In genomic region chr6:24359640-24360454, GRCh38 we compare ENCODE assay signal across 8 cellular contexts. TPM values are rescaled to one million over a fixed set of nuclear protein-coding genes. Genes with fewer than 3 reads are reported as not detected.
DNase-seq lines count a peak whose midpoint lies in the region; ATAC-seq and TF ChIP-seq lines count a peak whose summit lies in the region.

No MANE protein-coding gene starts in this region.

- H3K9me3 ChIP-seq in esophagus squamous epithelium = no peaks in the 10 kb centered on the region
- no peaks in the 10 kb centered on the region for H3K9me3 ChIP-seq in muscle layer of duodenum (ENCODE audit: control insufficient read depth in 1 of 2, low read length in 2 of 2)

- peak; percentile 82 for ATAC-seq in GM21619 (IDR thresholded peaks at IDR 0.05; ENCODE audit: unreplicated experiment)

- H3K4me3 ChIP-seq in esophagus squamous epithelium (peak overlapping the region; percentile 29 to 70 (median 46)), muscle layer of duodenum (ENCODE audit: low read depth in 1 of 2, low read length in 2 of 2) (peak overlapping the region; percentile 74 to 83)

- peaks cover 26% of the 10 kb centered on the region for H3K4me1 Mint-ChIP-seq in activated T-cell treated with anti-CD3 and anti-CD28 coated beads, Interleukin-2, amount 50 U/mL, for 24 hours (ENCODE audit: low read depth)

- no peak for TF ChIP-seq POLR2A in esophagus squamous epithelium (IDR thresholded peaks at IDR 0.05)

- no peaks in the 10 kb centered on the region for H3K36me3 Mint-ChIP-seq in activated T-cell treated with anti-CD3 and anti-CD28 coated beads, Interleukin-2, amount 50 U/mL, for 24 hours (ENCODE audit: low read depth)

- TF ChIP-seq RAD21 in Ishikawa (IDR thresholded peaks at IDR 0.05; ENCODE audit: low read depth) = peak; percentile 67

- peaks cover 0 to 38% (median 0%) of the 10 kb centered on the region in 4 donors for H3K27me3 ChIP-seq in esophagus squamous epithelium
- no peaks in the 10 kb centered on the region for H3K27me3 ChIP-seq in muscle layer of duodenum (ENCODE audit: low read depth, low read length)

- intact Hi-C loops in esophagus squamous epithelium (cut with DNase I) = no loop called here

- H3K4me3 Mint-ChIP-seq in activated T-cell treated with anti-CD3 and anti-CD28 coated beads, Interleukin-2, amount 50 U/mL, for 24 hours = peak overlapping the region; percentile 68

- no peak overlapping the region for H3K27ac ChIP-seq in esophagus squamous epithelium
- H3K27ac ChIP-seq in muscle layer of duodenum (ENCODE audit: low read length) = no peak overlapping the region

- no peaks in the 10 kb centered on the region for H3K9me3 Mint-ChIP-seq in activated T-cell treated with anti-CD3 and anti-CD28 coated beads, Interleukin-2, amount 50 U/mL, for 24 hours

- peaks cover 0 to 28% (median 20%) of the 10 kb centered on the region in 3 donors for H3K4me1 ChIP-seq in esophagus squamous epithelium
- peaks cover 4 to 22% of the 10 kb centered on the region in 2 donors for H3K4me1 ChIP-seq in muscle layer of duodenum (ENCODE audit: control insufficient read depth in 1 of 2, insufficient read depth in 2 of 2, low read length in 2 of 2)

- H3K27me3 Mint-ChIP-seq in activated T-cell treated with anti-CD3 and anti-CD28 coated beads, Interleukin-2, amount 50 U/mL, for 24 hours = peaks cover 37% of the 10 kb centered on the region

- H3K27ac Mint-ChIP-seq in activated T-cell treated with anti-CD3 and anti-CD28 coated beads, Interleukin-2, amount 50 U/mL, for 24 hours = peak overlapping the region; percentile 24

- H3K36me3 ChIP-seq in esophagus squamous epithelium (no peaks in the 10 kb centered on the region), muscle layer of duodenum (ENCODE audit: control insufficient read depth in 1 of 2, insufficient read depth in 2 of 2, low read length in 2 of 2) (no peaks in the 10 kb centered on the region)

- WGBS in esophagus squamous epithelium, 2 donors = 8% methylated on average over 18 to 29 of the region's 55 CpGs

- peak; percentile 64; the same call in 1 of the 2 replicates for TF ChIP-seq EP300 in Ishikawa (IDR thresholded peaks at IDR 0.05; ENCODE audit: borderline replicate concordance)

- peak; percentile 49 to 79 (median 57) for TF ChIP-seq CTCF in esophagus squamous epithelium (IDR thresholded peaks at IDR 0.05)

- peak; percentile 86 for DNase-seq in DMS 273 treated with DMSO at 0.1 percent for 48 hours (lab: John Stamatoyannopoulos, UW)
- DNase-seq in OCI-M2 (lab: John Stamatoyannopoulos, UW; ENCODE audit: unreplicated experiment) = peak; percentile 62
- DNase-seq in activated T-cell treated with anti-CD3 and anti-CD28 coated beads, Interleukin-2, amount 50 U/mL, for 24 hours = peak; percentile 89
- DNase-seq in esophagus squamous epithelium (lab: John Stamatoyannopoulos, UW) = no peak
- peak; percentile 30 to 41 for DNase-seq in stimulated activated CD8-positive, alpha-beta memory T cell treated with anti-CD3 and anti-CD28 coated beads, Interleukin-7, amount 100 ng/mL, for 1 hour (ENCODE audit: low read depth in 2 of 2)

TF ChIP-seq in Ishikawa, 13 proteins besides CTCF, POLR2A, EP300 and RAD21:
- peak; percentile 39 for TF ChIP-seq TEAD4 (IDR thresholded peaks at IDR 0.05)
- peak; percentile 99 for TF ChIP-seq ZBTB7A (IDR thresholded peaks at IDR 0.05; ENCODE audit: low read depth)
- peak; percentile 47 for TF ChIP-seq NFIC (IDR thresholded peaks at IDR 0.05)
- TF ChIP-seq EGR1 (IDR thresholded peaks at IDR 0.05) = peak; percentile 85
- no peak; the same call in none of the 2 replicates for TF ChIP-seq YY1 (IDR thresholded peaks at IDR 0.05; ENCODE audit: low read depth)
- no peak for TF ChIP-seq TAF1 (IDR thresholded peaks at IDR 0.05; ENCODE audit: low read depth)
- TF ChIP-seq USF1 (IDR thresholded peaks at IDR 0.05) = peak; percentile 91
- TF ChIP-seq CEBPB (IDR thresholded peaks at IDR 0.05) = no peak
- peak; percentile 84 for TF ChIP-seq TCF12 (IDR thresholded peaks at IDR 0.05; ENCODE audit: low read depth)
- TF ChIP-seq MAX (IDR thresholded peaks at IDR 0.05) = peak; percentile 63; the same call in 1 of the 2 replicates
- TF ChIP-seq REST (IDR thresholded peaks at IDR 0.05; ENCODE audit: low read depth) = no peak
- TF ChIP-seq FOXM1 (IDR thresholded peaks at IDR 0.05; ENCODE audit: borderline replicate concordance, low read depth) = 0 out of 2 replicates have a peak, but pooled peaks have one; percentile 33
- TF ChIP-seq CREB1 (IDR thresholded peaks at IDR 0.05; ENCODE audit: low read depth) = no peak
TF ChIP-seq in Ishikawa: peak in this region for 8.

RNA-seq across cellular contexts. Expression of gene DCDC2, which starts 2.0 kb away (rescaled TPM):
- total RNA-seq in esophagus squamous epithelium = under 1 TPM in 1 of 4 donors, not detected in 3; 0.15 TPM

RNA-seq across cellular contexts. Expression of gene MRS2, which starts 42.9 kb away (rescaled TPM):
- total RNA-seq in esophagus squamous epithelium = 10 to 100 TPM; 21.3 to 34.4 (median 29.3) TPM
